1 cellular context compared by ENCODE assay signal in the genomic region with DNA sequence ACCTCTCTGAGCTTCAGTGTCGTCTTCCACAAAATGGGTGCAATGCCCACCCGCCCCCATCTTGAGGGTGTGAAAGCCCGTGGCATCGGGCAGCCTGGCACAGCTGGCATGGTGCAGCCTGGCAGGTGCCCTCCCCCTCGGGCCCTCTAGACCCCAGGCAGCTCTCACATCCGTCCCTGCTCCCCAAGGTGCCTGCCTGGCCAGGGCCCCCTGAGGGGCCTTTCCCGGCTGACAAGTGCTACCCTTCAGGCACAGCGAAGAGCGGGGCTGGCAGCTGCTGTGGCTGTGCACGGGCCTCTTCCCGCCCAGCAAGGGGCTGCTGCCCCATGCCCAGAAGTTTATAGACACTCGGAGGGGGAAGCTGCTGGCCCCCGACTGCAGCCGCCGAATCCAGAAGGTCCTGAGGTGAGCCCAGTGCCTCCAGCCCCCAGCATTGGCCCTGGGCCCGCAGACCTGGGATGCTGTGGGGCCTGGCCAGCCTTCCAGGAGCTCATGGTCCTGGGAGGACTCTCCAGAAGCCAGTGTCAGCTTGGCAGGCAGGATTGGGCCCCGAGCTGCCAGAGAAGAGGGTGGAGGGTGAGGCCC.
TF ChIP-seq lines count a peak whose summit lies in the region.

No MANE protein-coding gene starts in this region.

TF ChIP-seq in H1, 55 proteins besides CTCF, POLR2A, EP300 and RAD21:
- TF ChIP-seq RFX5 (IDR thresholded peaks at IDR 0.05; ENCODE audit: borderline replicate concordance, low read depth, low read length) (no peak), JUN (IDR thresholded peaks at IDR 0.05; ENCODE audit: low read depth, low read length) (no peak), CHD1 (IDR thresholded peaks at IDR 0.05; ENCODE audit: low read depth, low read length) (no peak)
TF ChIP-seq in H1: peak in this region for 0.
